18 cellular contexts compared by ENCODE assay signal in genomic region chr15:77001966-77002365, GRCh38. TPM values are rescaled to one million over a fixed set of nuclear protein-coding genes. Genes with fewer than 3 reads are reported as not detected.
DNase-seq lines count a peak whose midpoint lies in the region; ATAC-seq lines count a peak whose summit lies in the region.
"Had no signal": no experiment of that assay in that cellular context is flagged by ENCODE, and none has a peak within 500 bp of the region (broad histone marks: within the 10 kb centered on the region; RNA-seq: fewer than 3 reads in every experiment).

No MANE protein-coding gene starts in this region.

- peak overlapping the region; percentile 86 for H3K27ac Mint-ChIP-seq in T-helper 2 cell treated with Interferon-gamma antibody and Interleukin-4, amounts not matched to agents 5 μg/mL and 100 μg/mL, for 36 hours
- peak overlapping the region in 2 of 3 donors; percentile 46 to 63 for H3K27ac Mint-ChIP-seq in IgD-negative memory B cell
- H3K27ac Mint-ChIP-seq in activated T-helper 17 cell treated with anti-CD3 and anti-CD28 coated beads, Interleukin-2, amount 50 U/mL, for 72 hours: peak overlapping the region; percentile 85

- H2AK5ac ChIP-seq in neuronal stem cell (ENCODE audit: low read depth, low read length): no peak overlapping the region

- H2BK15ac ChIP-seq in neuronal stem cell (ENCODE audit: low read length): no peak overlapping the region

- H3K27me3 Mint-ChIP-seq in T-helper 2 cell treated with Interferon-gamma antibody and Interleukin-4, amounts not matched to agents 5 μg/mL and 100 μg/mL, for 36 hours (ENCODE audit: low read depth): no peaks in the 10 kb centered on the region
- H3K27me3 Mint-ChIP-seq in IgD-negative memory B cell: no peaks in the 10 kb centered on the region
- H3K27me3 Mint-ChIP-seq in activated T-helper 17 cell treated with anti-CD3 and anti-CD28 coated beads, Interleukin-2, amount 50 U/mL, for 72 hours: no peaks in the 10 kb centered on the region

- H3K4me1 ChIP-seq in neuronal stem cell (ENCODE audit: control insufficient read depth in 2 of 2, insufficient read depth in 1 of 2, low read depth in 1 of 2, low read length in 2 of 2): no peaks in the 10 kb centered on the region
- H3K4me1 ChIP-seq: Caco-2 had no signal

- H3K9me3 ChIP-seq in neuronal stem cell (replicated peaks in 1 of 2; ENCODE audit: control insufficient read depth in 2 of 2, insufficient read depth in 1 of 2, low read depth in 1 of 2, low read length in 2 of 2): no peaks in the 10 kb centered on the region
- H3K9me3 ChIP-seq: Caco-2, psoas muscle had no signal

- no peak overlapping the region for H2BK5ac ChIP-seq in neuronal stem cell (ENCODE audit: low read length)

- H3K18ac ChIP-seq in neuronal stem cell (ENCODE audit: low read length): no peak overlapping the region

- no peak for DNase-seq in T-helper 2 cell treated with Interferon-gamma antibody and Interleukin-4, amounts not matched to agents 5 μg/mL and 100 μg/mL, for 36 hours (ENCODE audit: low spot score)
- DNase-seq in T-helper 2 cell (no peak), neuronal stem cell (ENCODE audit: low spot score) (no peak), RKO (ENCODE audit: low spot score) (no peak), MV-4-11 (lab: John Stamatoyannopoulos, UW) (no peak), NCI-H187 treated with DMSO at 0.1 percent for 48 hours (lab: John Stamatoyannopoulos, UW) (no peak)
- DNase-seq: Caco-2, GDM1, hypothalamus, NCI-H1694, substantia nigra had no signal

- peak overlapping the region; percentile 76 for H3K4me3 Mint-ChIP-seq in T-helper 2 cell treated with Interferon-gamma antibody and Interleukin-4, amounts not matched to agents 5 μg/mL and 100 μg/mL, for 36 hours
- H3K4me3 Mint-ChIP-seq in IgD-negative memory B cell: peak overlapping the region in 2 of 4 donors; percentile 85 to 95
- peak overlapping the region; percentile 85 for H3K4me3 Mint-ChIP-seq in activated T-helper 17 cell treated with anti-CD3 and anti-CD28 coated beads, Interleukin-2, amount 50 U/mL, for 72 hours

- H3K4me3 ChIP-seq in neuronal stem cell (ENCODE audit: low read length in 2 of 2): no peak overlapping the region
- H3K4me3 ChIP-seq: psoas muscle, SK-N-MC had no signal

- H2BK12ac ChIP-seq in neuronal stem cell (ENCODE audit: low read length): no peak overlapping the region

- no peak overlapping the region for H4K91ac ChIP-seq in neuronal stem cell (ENCODE audit: low read depth, low read length, poor library complexity)

- no peaks in the 10 kb centered on the region for H3K9me3 Mint-ChIP-seq in T-helper 2 cell treated with Interferon-gamma antibody and Interleukin-4, amounts not matched to agents 5 μg/mL and 100 μg/mL, for 36 hours
- H3K9me3 Mint-ChIP-seq in IgD-negative memory B cell: no peaks in the 10 kb centered on the region
- no peaks in the 10 kb centered on the region for H3K9me3 Mint-ChIP-seq in activated T-helper 17 cell treated with anti-CD3 and anti-CD28 coated beads, Interleukin-2, amount 50 U/mL, for 72 hours

- no peak overlapping the region for H3K27ac ChIP-seq in neuronal stem cell (replicated peaks; ENCODE audit: low read length)
- H3K27ac ChIP-seq: psoas muscle, SK-N-MC had no signal

- H2AFZ ChIP-seq in neuronal stem cell (ENCODE audit: low read length): no peak overlapping the region

- no peaks in the 10 kb centered on the region for H3K36me3 ChIP-seq in neuronal stem cell (replicated peaks in 1 of 2; ENCODE audit: control insufficient read depth in 2 of 2, insufficient read depth in 2 of 2, low read length in 2 of 2)

- no peak overlapping the region for H2BK120ac ChIP-seq in neuronal stem cell (ENCODE audit: low read depth, low read length)

- no CpG with 5 or more reads among the region's 4 CpGs for WGBS in neuronal stem cell (ENCODE audit: extremely low coverage in 2 of 2, insufficient read length in 2 of 2, insufficient replicate concordance in 1 of 2), 2 donors

- H3K79me1 ChIP-seq in neuronal stem cell (ENCODE audit: low read depth, low read length): no peaks in the 10 kb centered on the region

- H3K4me2 ChIP-seq in neuronal stem cell (ENCODE audit: insufficient read depth, low read length, poor library complexity, severe bottlenecking): no peak overlapping the region

- H3K36me3 Mint-ChIP-seq in T-helper 2 cell treated with Interferon-gamma antibody and Interleukin-4, amounts not matched to agents 5 μg/mL and 100 μg/mL, for 36 hours (ENCODE audit: low read depth): peaks cover 65% of the 10 kb centered on the region
- H3K36me3 Mint-ChIP-seq in IgD-negative memory B cell: peaks cover 11% of the 10 kb centered on the region
- H3K36me3 Mint-ChIP-seq in activated T-helper 17 cell treated with anti-CD3 and anti-CD28 coated beads, Interleukin-2, amount 50 U/mL, for 72 hours (ENCODE audit: low read depth): peaks cover 96% of the 10 kb centered on the region

- H3K23ac ChIP-seq in neuronal stem cell (ENCODE audit: low read depth, low read length, poor library complexity): peak overlapping the region; percentile 16

- no peak overlapping the region for H4K8ac ChIP-seq in neuronal stem cell (ENCODE audit: low read depth, low read length)

- no peak for ATAC-seq in activated T-helper 17 cell treated with anti-CD3 and anti-CD28 coated beads, Interleukin-2, amount 50 U/mL, for 72 hours (replicated peaks)
- ATAC-seq: left colon had no signal

- H3K14ac ChIP-seq in neuronal stem cell (ENCODE audit: low read length): no peak overlapping the region

- H3K4ac ChIP-seq in neuronal stem cell (ENCODE audit: low read length): no peak overlapping the region

- peak overlapping the region; percentile 63 for H3K9ac ChIP-seq in neuronal stem cell (ENCODE audit: low read depth, low read length, poor library complexity)

- H3K4me1 Mint-ChIP-seq in T-helper 2 cell treated with Interferon-gamma antibody and Interleukin-4, amounts not matched to agents 5 μg/mL and 100 μg/mL, for 36 hours (ENCODE audit: low read depth): peaks cover 83% of the 10 kb centered on the region
- peaks cover 45 to 60% (median 47%) of the 10 kb centered on the region in 3 donors for H3K4me1 Mint-ChIP-seq in IgD-negative memory B cell
- peaks cover 69% of the 10 kb centered on the region for H3K4me1 Mint-ChIP-seq in activated T-helper 17 cell treated with anti-CD3 and anti-CD28 coated beads, Interleukin-2, amount 50 U/mL, for 72 hours

- H3K27me3 ChIP-seq in neuronal stem cell (ENCODE audit: control insufficient read depth in 3 of 3, insufficient read depth in 3 of 3, low read depth in 1 of 3, low read length in 3 of 3): peaks cover 0 to 59% (median 0%) of the 10 kb centered on the region in 3 experiments

RNA-seq across cellular contexts. Expression of gene PSTPIP1, which starts 7.0 kb away (rescaled TPM):
- 37.3 TPM for polyA plus RNA-seq in IgD-negative memory B cell
- total RNA-seq in activated T-helper 17 cell treated with anti-CD3 and anti-CD28 coated beads, Interleukin-2, amount 50 U/mL, for 72 hours: 100 to 1,000 TPM; 125 to 137 TPM
- 2.0 TPM for polyA plus RNA-seq in neuronal stem cell (2013, experiment 1 of 2)
- 1.8 TPM for polyA plus RNA-seq in neuronal stem cell (2013, experiment 2 of 2)
- total RNA-seq: Caco-2, M059J, NCI-H460 had no signal
